In genomic region chr15:36177590-36178281, GRCh38 we compare ENCODE assay signal across 1 cellular context.
TF ChIP-seq lines count a peak whose summit lies in the region.

No MANE protein-coding gene starts in this region.

TF ChIP-seq in IMR-90, 13 proteins besides CTCF, POLR2A, EP300 and RAD21 (continued from another document):
- TF ChIP-seq ELK1 (IDR thresholded peaks at IDR 0.05; ENCODE audit: borderline replicate concordance, low read depth, low read length) (no peak), USF2 (IDR thresholded peaks at IDR 0.05; ENCODE audit: low read depth, low read length) (no peak), RFX5 (IDR thresholded peaks at IDR 0.05; ENCODE audit: low read depth, low read length) (no peak), MAFK (IDR thresholded peaks at IDR 0.05; ENCODE audit: low read depth, low read length) (no peak), CHD1 (IDR thresholded peaks at IDR 0.05; ENCODE audit: low read depth, low read length) (no peak)
